In the genomic region with DNA sequence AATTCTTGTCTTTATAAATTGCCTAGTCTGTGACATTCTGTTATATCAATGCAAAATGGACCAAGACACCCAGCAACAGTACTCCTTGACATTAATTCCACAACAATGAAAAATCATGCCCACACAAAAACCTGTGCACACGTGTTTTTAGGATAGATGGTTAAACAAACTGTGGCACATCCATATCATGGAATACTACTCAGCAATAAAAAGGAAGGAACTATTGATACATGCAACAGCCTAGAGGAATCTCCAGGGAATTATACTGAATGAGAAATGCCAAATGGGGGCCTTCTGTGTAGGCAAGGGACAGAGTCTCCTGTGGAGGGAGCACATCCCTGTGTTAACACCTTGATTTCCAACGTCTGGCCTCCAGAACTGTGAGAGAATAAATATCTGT, we compare ENCODE assay signal across 23 cellular contexts.
A peak's percentile ranks its signal among the peaks of the same experiment; 100 is the strongest.
DNase-seq lines count a peak whose midpoint lies in the region; ATAC-seq, FAIRE-seq and TF ChIP-seq lines count a peak whose summit lies in the region.
"Had no signal": no experiment of that assay in that cellular context is flagged by ENCODE, and none has a peak within 500 bp of the region (broad histone marks: within the 10 kb centered on the region; RNA-seq: fewer than 3 reads in every experiment).

No MANE protein-coding gene starts in this region.

- WGBS in SK-N-SH (ENCODE audit: low lambda C conversion rate): 76% methylated on average over 2 of the region's 2 CpGs
- 48% methylated on average over 2 of the region's 2 CpGs for WGBS in K562 (ENCODE audit: insufficient coverage, low coverage, missing lambda C conversion rate)

- H3F3A ChIP-seq in SK-N-SH (replicated peaks; ENCODE audit: insufficient read depth): no peaks in the 10 kb centered on the region

- H3K4me1 ChIP-seq in SK-N-SH (ENCODE audit: control insufficient read depth in 1 of 2, insufficient read depth in 2 of 2, low read depth in 1 of 2, low read length in 1 of 2) (no peaks in the 10 kb centered on the region), K562 (replicated peaks in 1 of 2; ENCODE audit: control insufficient read depth in 2 of 2, insufficient read depth in 2 of 2, low read length in 2 of 2) (no peaks in the 10 kb centered on the region), endothelial cell of umbilical vein (ENCODE audit: control insufficient read depth, extremely low read depth, insufficient read depth, low read length) (no peaks in the 10 kb centered on the region)
- H3K4me1 ChIP-seq: A549, Caco-2 had no signal

- in situ Hi-C loops in K562 (cut with MboI): loop anchor here (25.0 kb wide), 1 partner anchor 1362 kb away; no protein-coding TSS in a partner anchor

- H3K79me2 ChIP-seq in SK-N-SH (ENCODE audit: insufficient read depth) (peaks cover 26% of the 10 kb centered on the region), K562 (ENCODE audit: control insufficient read depth, insufficient read depth, low read length) (no peaks in the 10 kb centered on the region), endothelial cell of umbilical vein (ENCODE audit: control insufficient read depth, insufficient read depth, low read length) (no peaks in the 10 kb centered on the region)

- TF ChIP-seq POLR2A in K562 (conservative IDR thresholded peaks at IDR 0.05) (no peak), endothelial cell of umbilical vein (IDR thresholded peaks at IDR 0.05; ENCODE audit: low read depth, low read length) (no peak)

- TF ChIP-seq RAD21 in SK-N-SH (IDR thresholded peaks at IDR 0.05; ENCODE audit: low read length): no peak
- TF ChIP-seq RAD21 in K562 (CRISPR knock-in tag; conservative IDR thresholded peaks at IDR 0.05 in 1 of 2, IDR thresholded peaks at IDR 0.05 in 1 of 2): no peak

- H3K9me2 ChIP-seq in SK-N-SH: no peaks in the 10 kb centered on the region

- POLR2A ChIA-PET in SK-N-SH (lab: Yijun Ruan, JAX) (no interaction called here), K562 (lab: Yijun Ruan, JAX) (no interaction called here), endothelial cell of umbilical vein (lab: Charles Lee) (no interaction called here)

- intact Hi-C loops in K562 (cut with micrococcal nuclease) (no loop called here), endothelial cell of umbilical vein (cut with micrococcal nuclease) (no loop called here)

- TF ChIP-seq EP300 in SK-N-SH (IDR thresholded peaks at IDR 0.05; ENCODE audit: borderline replicate concordance in 1 of 2, low read depth in 1 of 2, low read length in 1 of 2) (no peak), K562 (IDR thresholded peaks at IDR 0.05; ENCODE audit: low read length) (no peak)

- CTCF ChIA-PET in SK-N-SH (lab: Yijun Ruan, JAX) (no interaction called here), K562 (lab: Yijun Ruan, JAX; ENCODE audit: low intra/inter-chr PET ratio) (no interaction called here), endothelial cell of umbilical vein (lab: Charles Lee) (no interaction called here)

- no peak overlapping the region for H3K4me3 ChIP-seq in SK-N-SH (ENCODE audit: low read depth in 2 of 2, low read length in 1 of 2)
- no peak overlapping the region for H3K4me3 ChIP-seq in K562
- no peak overlapping the region for H3K4me3 ChIP-seq in endothelial cell of umbilical vein (replicated peaks in 1 of 3; ENCODE audit: insufficient read depth in 1 of 3, low read depth in 1 of 3, low read length in 3 of 3)
- H3K4me3 ChIP-seq: A549; BLaER1 treated with 17β-estradiol and CSF1 and Interleukin-3, amounts not matched to agents 10 nM and 100 nM; GM12878 had no signal

- TF ChIP-seq CTCF in SK-N-SH (IDR thresholded peaks at IDR 0.05): no peak
- TF ChIP-seq CTCF in K562 (IDR thresholded peaks at IDR 0.05 in 2 of 3, conservative IDR thresholded peaks at IDR 0.05 in 1 of 3; ENCODE audit: insufficient read depth in 2 of 3, low read depth in 1 of 3, low read length in 3 of 3): no peak
- TF ChIP-seq CTCF in endothelial cell of umbilical vein (IDR thresholded peaks at IDR 0.05; ENCODE audit: extremely low read depth in 1 of 2, insufficient read depth in 1 of 2, low read depth in 1 of 2, low read length in 2 of 2): no peak
- TF ChIP-seq CTCF in GM10266 (IDR thresholded peaks at IDR 0.05; ENCODE audit: control insufficient read depth, insufficient read depth, low read depth, missing control alignments): no peak

- no peak overlapping the region for H3K27ac ChIP-seq in SK-N-SH (ENCODE audit: low read depth in 2 of 2, low read length in 1 of 2)
- no peak overlapping the region for H3K27ac ChIP-seq in K562 (ENCODE audit: extremely low read depth, low read depth, low read length)
- no peak overlapping the region for H3K27ac ChIP-seq in endothelial cell of umbilical vein (ENCODE audit: insufficient read depth, low read depth, low read length)
- H3K27ac ChIP-seq: 22Rv1; A549; BLaER1 treated with 17β-estradiol and CSF1 and Interleukin-3, amounts not matched to agents 10 nM and 100 nM; C4-2B had no signal

- H4K20me1 ChIP-seq in SK-N-SH (ENCODE audit: insufficient read depth) (no peaks in the 10 kb centered on the region), K562 (replicated peaks; ENCODE audit: control insufficient read depth, insufficient read depth, low read length) (no peaks in the 10 kb centered on the region), endothelial cell of umbilical vein (replicated peaks; ENCODE audit: control insufficient read depth, extremely low read depth, insufficient read depth, low read length) (peaks cover 4% of the 10 kb centered on the region)
- H4K20me1 ChIP-seq: BLaER1 treated with 17β-estradiol and CSF1 and Interleukin-3, amounts not matched to agents 10 nM and 100 nM had no signal

- H3K4me2 ChIP-seq in SK-N-SH (no peak overlapping the region), K562 (ENCODE audit: insufficient read depth, low read length) (no peak overlapping the region), endothelial cell of umbilical vein (ENCODE audit: insufficient read depth, low read length) (no peak overlapping the region)
- H3K4me2 ChIP-seq: A549; BLaER1 treated with 17β-estradiol and CSF1 and Interleukin-3, amounts not matched to agents 10 nM and 100 nM had no signal

- DNase-seq in SK-N-SH (no peak), K562 (ENCODE audit: extremely low read depth in 1 of 4, low spot score in 3 of 4) (no peak), endothelial cell of umbilical vein (ENCODE audit: low read depth, low spot score) (no peak), GM10266 (ENCODE audit: extremely low spot score) (no peak)
- DNase-seq: AML-193; Caco-2; Calu3; CD4-positive, alpha-beta T cell; CD8-positive, alpha-beta T cell; DMS79 treated with DMSO at 0.1 percent for 48 hours; GF-D8 had no signal

- H2AFZ ChIP-seq in SK-N-SH (ENCODE audit: low read depth) (no peak overlapping the region), K562 (ENCODE audit: low read depth, low read length) (no peak overlapping the region), endothelial cell of umbilical vein (ENCODE audit: low read depth, low read length) (no peak overlapping the region)

- H3K9me1 ChIP-seq in K562 (ENCODE audit: control insufficient read depth, insufficient read depth, low read length) (no peaks in the 10 kb centered on the region), endothelial cell of umbilical vein (replicated peaks; ENCODE audit: control insufficient read depth, extremely low read depth, insufficient read depth, low read length) (no peaks in the 10 kb centered on the region)

- no TSS peak for BruUV-seq in K562 (replicated peaks; lab: Mats Ljungman, UMichigan)
- no TSS peak for BruUV-seq in endothelial cell of umbilical vein (replicated peaks; lab: Mats Ljungman, UMichigan)

- no peaks in the 10 kb centered on the region for H3K27me3 ChIP-seq in SK-N-SH (ENCODE audit: insufficient read depth)
- H3K27me3 ChIP-seq in K562 (ENCODE audit: control insufficient read depth in 2 of 2, insufficient read depth in 2 of 2, low read length in 2 of 2): no peaks in the 10 kb centered on the region
- no peaks in the 10 kb centered on the region for H3K27me3 ChIP-seq in endothelial cell of umbilical vein (ENCODE audit: control insufficient read depth in 2 of 2, insufficient read depth in 2 of 2, low read length in 2 of 2)
- H3K27me3 ChIP-seq: BLaER1 treated with 17β-estradiol and CSF1 and Interleukin-3, amounts not matched to agents 10 nM and 100 nM had no signal

- peaks cover 17% of the 10 kb centered on the region; the same call in 1 of the 2 replicates for H3K9me3 ChIP-seq in SK-N-SH
- peaks cover 4% of the 10 kb centered on the region for H3K9me3 ChIP-seq in K562 (replicated peaks; ENCODE audit: control insufficient read depth, insufficient read depth, low read depth, low read length)
- H3K9me3 ChIP-seq in endothelial cell of umbilical vein (replicated peaks; ENCODE audit: control insufficient read depth, insufficient read depth, low read length): no peaks in the 10 kb centered on the region
- H3K9me3 ChIP-seq: A549 had no signal

- H3K9ac ChIP-seq in SK-N-SH: no peak overlapping the region
- H3K9ac ChIP-seq in K562 (ENCODE audit: insufficient read depth in 1 of 2, low read depth in 2 of 2, low read length in 2 of 2): no peak overlapping the region
- no peak overlapping the region for H3K9ac ChIP-seq in endothelial cell of umbilical vein (replicated peaks; ENCODE audit: extremely low read depth, insufficient read depth, low read length)
- H3K9ac ChIP-seq: BLaER1 treated with 17β-estradiol and CSF1 and Interleukin-3, amounts not matched to agents 10 nM and 100 nM had no signal

- ATAC-seq in SK-N-SH treated with all-trans-retinoic acid at 6 μM for 48 hours (no peak), K562 (no peak), GM18858 (IDR thresholded peaks at IDR 0.05; ENCODE audit: unreplicated experiment) (no peak)
- ATAC-seq: A549; CD8-positive, alpha-beta T cell; GM12878 had no signal

- dilution Hi-C loops in endothelial cell of umbilical vein (cut with MboI; ENCODE audit: extremely low pct_ligation_motif_present, low sequenced_read_pairs): no loop called here

- H3K36me3 ChIP-seq in SK-N-SH (replicated peaks in 1 of 2; ENCODE audit: control insufficient read depth in 1 of 2, insufficient read depth in 2 of 2, low read length in 1 of 2) (peaks cover 0 to 5% of the 10 kb centered on the region in 2 experiments), K562 (ENCODE audit: control insufficient read depth, insufficient read depth, low read length) (no peaks in the 10 kb centered on the region), endothelial cell of umbilical vein (ENCODE audit: control insufficient read depth in 2 of 2, extremely low read depth in 1 of 2, insufficient read depth in 2 of 2, low read length in 2 of 2) (no peaks in the 10 kb centered on the region)

- FAIRE-seq in K562 (lab: Jason Lieb, UNC) (no peak), endothelial cell of umbilical vein (lab: Jason Lieb, UNC) (peak; percentile 12)
- FAIRE-seq: A549, D721Med, G401.6, GM12878, GM12892, GM18507, GM19239 had no signal

TF ChIP-seq in SK-N-SH, 30 proteins besides CTCF, POLR2A, EP300 and RAD21 (continues in another document):
- TF ChIP-seq SIN3A (IDR thresholded peaks at IDR 0.05; ENCODE audit: borderline replicate concordance, low read depth, low read length) (no peak), NRF1 (IDR thresholded peaks at IDR 0.05; ENCODE audit: low read depth, low read length) (no peak)

TF ChIP-seq in K562, 482 proteins besides CTCF, POLR2A, EP300 and RAD21 (continues in another document):
- TF ChIP-seq RBM25 (IDR thresholded peaks at IDR 0.05; ENCODE audit: low read depth, low read length, severe bottlenecking): peak; percentile 26
